1 cellular context compared by ENCODE assay signal in the genomic region with DNA sequence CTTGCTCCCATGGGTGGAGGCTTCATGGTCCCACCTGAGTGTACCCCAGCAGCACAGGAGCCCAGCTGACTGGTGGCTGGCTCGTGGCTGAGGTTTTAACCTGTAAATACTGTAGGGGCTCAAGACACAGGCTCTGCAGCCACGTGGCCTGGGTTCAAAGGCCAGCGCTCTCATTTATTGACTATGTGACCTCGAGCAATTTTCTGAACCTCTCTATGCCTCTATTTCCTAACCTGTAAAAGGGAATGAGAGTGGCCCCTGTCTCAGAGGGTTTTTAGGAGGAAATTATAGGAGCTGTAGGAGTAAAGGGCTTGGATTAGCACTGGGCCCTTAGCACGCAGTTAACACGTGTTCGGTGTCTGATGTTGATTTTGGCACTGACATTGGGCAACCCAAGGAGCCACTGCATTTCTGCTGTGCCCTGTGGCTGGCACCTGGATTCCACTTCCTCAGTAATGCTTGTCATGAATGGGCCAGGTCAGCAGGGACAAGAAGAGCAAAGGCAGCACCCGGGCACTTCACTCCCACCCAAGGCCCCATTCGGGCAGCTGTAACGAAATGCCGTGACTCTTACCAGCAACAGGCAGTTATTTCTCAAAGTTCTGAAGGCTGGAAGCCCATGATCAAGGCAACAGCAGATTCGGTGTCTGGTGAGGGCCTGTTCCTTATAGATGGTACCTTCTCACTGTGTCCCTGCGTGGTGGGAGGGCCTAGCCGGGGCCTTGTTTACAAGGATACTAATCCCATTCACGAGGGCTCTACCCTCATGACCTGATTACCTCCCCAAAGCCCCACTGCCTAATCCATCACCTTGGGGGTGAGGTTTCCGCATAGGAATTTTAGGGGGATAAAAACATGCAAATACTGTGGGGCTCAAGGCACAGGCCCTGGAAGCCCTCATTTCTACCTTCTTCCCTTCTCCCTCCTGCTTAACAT.
TF ChIP-seq lines count a peak whose summit lies in the region.

No MANE protein-coding gene starts in this region.

TF ChIP-seq in WTC11, 78 proteins besides CTCF, POLR2A, EP300 and RAD21:
- TF ChIP-seq, protein P1, sequence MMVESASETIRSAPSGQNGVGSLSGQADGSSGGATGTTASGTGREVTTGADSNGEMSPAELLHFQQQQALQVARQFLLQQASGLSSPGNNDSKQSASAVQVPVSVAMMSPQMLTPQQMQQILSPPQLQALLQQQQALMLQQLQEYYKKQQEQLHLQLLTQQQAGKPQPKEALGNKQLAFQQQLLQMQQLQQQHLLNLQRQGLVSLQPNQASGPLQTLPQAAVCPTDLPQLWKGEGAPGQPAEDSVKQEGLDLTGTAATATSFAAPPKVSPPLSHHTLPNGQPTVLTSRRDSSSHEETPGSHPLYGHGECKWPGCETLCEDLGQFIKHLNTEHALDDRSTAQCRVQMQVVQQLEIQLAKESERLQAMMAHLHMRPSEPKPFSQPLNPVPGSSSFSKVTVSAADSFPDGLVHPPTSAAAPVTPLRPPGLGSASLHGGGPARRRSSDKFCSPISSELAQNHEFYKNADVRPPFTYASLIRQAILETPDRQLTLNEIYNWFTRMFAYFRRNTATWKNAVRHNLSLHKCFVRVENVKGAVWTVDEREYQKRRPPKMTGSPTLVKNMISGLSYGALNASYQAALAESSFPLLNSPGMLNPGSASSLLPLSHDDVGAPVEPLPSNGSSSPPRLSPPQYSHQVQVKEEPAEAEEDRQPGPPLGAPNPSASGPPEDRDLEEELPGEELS (CRISPR knock-in tag; IDR thresholded peaks at IDR 0.05), result no peak
- TF ChIP-seq TCF7 (CRISPR knock-in tag; IDR thresholded peaks at IDR 0.05; ENCODE audit: low read depth), result no peak
- TF ChIP-seq ZNF317 (CRISPR knock-in tag; IDR thresholded peaks at IDR 0.05; ENCODE audit: borderline replicate concordance, low read depth), result peak; percentile 54; the same call in 1 of the 2 replicates
- TF ChIP-seq HMGA2 (CRISPR knock-in tag; IDR thresholded peaks at IDR 0.05), result no peak
- peak; percentile 18; the same call in 1 of the 2 replicates for TF ChIP-seq FOXK1 (CRISPR knock-in tag; IDR thresholded peaks at IDR 0.05)
- TF ChIP-seq SMAD3 (CRISPR knock-in tag; IDR thresholded peaks at IDR 0.05; ENCODE audit: borderline replicate concordance), result no peak
- no peak for TF ChIP-seq USF1 (CRISPR knock-in tag; IDR thresholded peaks at IDR 0.05)
- TF ChIP-seq JUN (CRISPR knock-in tag; IDR thresholded peaks at IDR 0.05), result no peak
- TF ChIP-seq TEAD4 (CRISPR knock-in tag; IDR thresholded peaks at IDR 0.05), result no peak
- TF ChIP-seq NR3C1 (CRISPR knock-in tag; conservative IDR thresholded peaks at IDR 0.05; ENCODE audit: low read depth), result no peak
- TF ChIP-seq ZBTB43 (CRISPR knock-in tag; IDR thresholded peaks at IDR 0.05), result no peak
- no peak for TF ChIP-seq CBFB (CRISPR knock-in tag; IDR thresholded peaks at IDR 0.05; ENCODE audit: low read depth)
- TF ChIP-seq, protein P2, sequence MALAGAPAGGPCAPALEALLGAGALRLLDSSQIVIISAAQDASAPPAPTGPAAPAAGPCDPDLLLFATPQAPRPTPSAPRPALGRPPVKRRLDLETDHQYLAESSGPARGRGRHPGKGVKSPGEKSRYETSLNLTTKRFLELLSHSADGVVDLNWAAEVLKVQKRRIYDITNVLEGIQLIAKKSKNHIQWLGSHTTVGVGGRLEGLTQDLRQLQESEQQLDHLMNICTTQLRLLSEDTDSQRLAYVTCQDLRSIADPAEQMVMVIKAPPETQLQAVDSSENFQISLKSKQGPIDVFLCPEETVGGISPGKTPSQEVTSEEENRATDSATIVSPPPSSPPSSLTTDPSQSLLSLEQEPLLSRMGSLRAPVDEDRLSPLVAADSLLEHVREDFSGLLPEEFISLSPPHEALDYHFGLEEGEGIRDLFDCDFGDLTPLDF (CRISPR knock-in tag; IDR thresholded peaks at IDR 0.05), result no peak
- TF ChIP-seq, protein P3, sequence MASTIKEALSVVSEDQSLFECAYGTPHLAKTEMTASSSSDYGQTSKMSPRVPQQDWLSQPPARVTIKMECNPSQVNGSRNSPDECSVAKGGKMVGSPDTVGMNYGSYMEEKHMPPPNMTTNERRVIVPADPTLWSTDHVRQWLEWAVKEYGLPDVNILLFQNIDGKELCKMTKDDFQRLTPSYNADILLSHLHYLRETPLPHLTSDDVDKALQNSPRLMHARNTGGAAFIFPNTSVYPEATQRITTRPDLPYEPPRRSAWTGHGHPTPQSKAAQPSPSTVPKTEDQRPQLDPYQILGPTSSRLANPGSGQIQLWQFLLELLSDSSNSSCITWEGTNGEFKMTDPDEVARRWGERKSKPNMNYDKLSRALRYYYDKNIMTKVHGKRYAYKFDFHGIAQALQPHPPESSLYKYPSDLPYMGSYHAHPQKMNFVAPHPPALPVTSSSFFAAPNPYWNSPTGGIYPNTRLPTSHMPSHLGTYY (CRISPR knock-in tag; IDR thresholded peaks at IDR 0.05), result no peak
